Comparison of ENCODE assay signal across 8 cellular contexts in genomic region chr2:218567797-218568189, GRCh38. TPM values are rescaled to one million over a fixed set of nuclear protein-coding genes. Genes with fewer than 3 reads are reported as not detected.
A peak's percentile ranks its signal among the peaks of the same experiment; 100 is the strongest.
DNase-seq lines count a peak whose midpoint lies in the region; ATAC-seq, FAIRE-seq and TF ChIP-seq lines count a peak whose summit lies in the region.

No MANE protein-coding gene starts in this region.

- H3K4me1 ChIP-seq in BLaER1 treated with 17β-estradiol and CSF1 and Interleukin-3, amounts not matched to agents 10 nM and 100 nM, result peaks cover 33 to 44% (median 40%) of the 10 kb centered on the region in 10 experiments
- H3K4me1 ChIP-seq in endothelial cell of umbilical vein (ENCODE audit: control insufficient read depth, extremely low read depth, insufficient read depth, low read length), result peaks cover 17% of the 10 kb centered on the region

- dilution Hi-C loops in endothelial cell of umbilical vein (cut with MboI; ENCODE audit: extremely low pct_ligation_motif_present, low sequenced_read_pairs), result loop anchor here (5.0 kb wide), 1 partner anchor 80 kb away; no protein-coding TSS in a partner anchor

- POLR2A ChIA-PET in endothelial cell of umbilical vein (lab: Charles Lee), result no interaction called here

- no peaks in the 10 kb centered on the region for H3K9me1 ChIP-seq in endothelial cell of umbilical vein (replicated peaks; ENCODE audit: control insufficient read depth, extremely low read depth, insufficient read depth, low read length)

- H3K4me3 ChIP-seq in BLaER1 treated with 17β-estradiol and CSF1 and Interleukin-3, amounts not matched to agents 10 nM and 100 nM, result peak overlapping the region; percentile 79 to 95 (median 86)
- peak overlapping the region; percentile 58 to 81 (median 70) for H3K4me3 ChIP-seq in endothelial cell of umbilical vein (replicated peaks in 1 of 3; ENCODE audit: insufficient read depth in 1 of 3, low read depth in 1 of 3, low read length in 3 of 3)

- H3K9me3 Mint-ChIP-seq in neural crest cell, result no peaks in the 10 kb centered on the region

- H3K79me2 ChIP-seq in endothelial cell of umbilical vein (ENCODE audit: control insufficient read depth, insufficient read depth, low read length), result peaks cover 57% of the 10 kb centered on the region

- peaks cover 26 to 64% (median 49%) of the 10 kb centered on the region in 11 experiments for H3K36me3 ChIP-seq in BLaER1 treated with 17β-estradiol and CSF1 and Interleukin-3, amounts not matched to agents 10 nM and 100 nM
- H3K36me3 ChIP-seq in endothelial cell of umbilical vein (ENCODE audit: control insufficient read depth in 2 of 2, extremely low read depth in 1 of 2, insufficient read depth in 2 of 2, low read length in 2 of 2), result peaks cover 3% of the 10 kb centered on the region in 2 experiments

- H3K27ac Mint-ChIP-seq in neural crest cell (ENCODE audit: unreplicated experiment), result peak overlapping the region; percentile 97

- in situ Hi-C loops in G401 (cut with HindIII; ENCODE audit: low sequenced_read_pairs), result no loop called here

- H3K4me3 Mint-ChIP-seq in neural crest cell, result peak overlapping the region; percentile 93

- H3K9ac ChIP-seq in BLaER1 treated with 17β-estradiol and CSF1 and Interleukin-3, amounts not matched to agents 10 nM and 100 nM, result peak overlapping the region; percentile 89 to 98 (median 95)
- peak overlapping the region; percentile 85 for H3K9ac ChIP-seq in endothelial cell of umbilical vein (replicated peaks; ENCODE audit: extremely low read depth, insufficient read depth, low read length)

- TF ChIP-seq CTCF in endothelial cell of umbilical vein (IDR thresholded peaks at IDR 0.05; ENCODE audit: extremely low read depth in 1 of 2, insufficient read depth in 1 of 2, low read depth in 1 of 2, low read length in 2 of 2) (no peak), neural crest cell (conservative IDR thresholded peaks at IDR 0.05) (no peak)

- H3K27me3 ChIP-seq in BLaER1 treated with 17β-estradiol and CSF1 and Interleukin-3, amounts not matched to agents 10 nM and 100 nM, result no peaks in the 10 kb centered on the region
- H3K27me3 ChIP-seq in endothelial cell of umbilical vein (ENCODE audit: control insufficient read depth in 2 of 2, insufficient read depth in 2 of 2, low read length in 2 of 2), result no peaks in the 10 kb centered on the region

- FAIRE-seq in endothelial cell of umbilical vein (lab: Jason Lieb, UNC), result no peak

- no peaks in the 10 kb centered on the region for H3K9me3 ChIP-seq in BLaER1 treated with 17β-estradiol and CSF1 and Interleukin-3, amounts not matched to agents 10 nM and 100 nM (replicated peaks in 1 of 11)
- no peaks in the 10 kb centered on the region for H3K9me3 ChIP-seq in endothelial cell of umbilical vein (replicated peaks; ENCODE audit: control insufficient read depth, insufficient read depth, low read length)

- H3K4me1 Mint-ChIP-seq in neural crest cell, result peaks cover 46% of the 10 kb centered on the region

- peak; percentile 30 for ATAC-seq in GM18873 (IDR thresholded peaks at IDR 0.05; ENCODE audit: low FRiP score, unreplicated experiment)
- ATAC-seq in HG03103 (IDR thresholded peaks at IDR 0.05; ENCODE audit: low read depth, unreplicated experiment), result peak; percentile 30

- H2AFZ ChIP-seq in endothelial cell of umbilical vein (ENCODE audit: low read depth, low read length), result peak overlapping the region; percentile 93

- TSS peak; percentile 35 for BruUV-seq in endothelial cell of umbilical vein (replicated peaks; lab: Mats Ljungman, UMichigan)

- DNase-seq in T follicular helper cell (ENCODE audit: low read depth) (peak; percentile 73), endothelial cell of umbilical vein (ENCODE audit: low read depth, low spot score) (no peak), neural crest cell (ENCODE audit: low read depth, low spot score) (no peak), 8988T (no peak), G401 (ENCODE audit: low spot score) (no peak)

- no peaks in the 10 kb centered on the region for H3K27me3 Mint-ChIP-seq in neural crest cell (ENCODE audit: low read depth)

- H4K20me1 ChIP-seq in BLaER1 treated with 17β-estradiol and CSF1 and Interleukin-3, amounts not matched to agents 10 nM and 100 nM, result peaks cover 8 to 50% (median 33%) of the 10 kb centered on the region in 11 experiments; a peak in 21 of 22 replicates
- no peaks in the 10 kb centered on the region for H4K20me1 ChIP-seq in endothelial cell of umbilical vein (replicated peaks; ENCODE audit: control insufficient read depth, extremely low read depth, insufficient read depth, low read length)

- TF ChIP-seq POLR2A in endothelial cell of umbilical vein (IDR thresholded peaks at IDR 0.05; ENCODE audit: low read depth, low read length), result no peak

- no peaks in the 10 kb centered on the region for H3K36me3 Mint-ChIP-seq in neural crest cell (ENCODE audit: low read depth)

- H3K4me2 ChIP-seq in BLaER1 treated with 17β-estradiol and CSF1 and Interleukin-3, amounts not matched to agents 10 nM and 100 nM, result peak overlapping the region; percentile 82 to 96 (median 88)
- H3K4me2 ChIP-seq in endothelial cell of umbilical vein (ENCODE audit: insufficient read depth, low read length), result peak overlapping the region; percentile 89

- intact Hi-C loops in endothelial cell of umbilical vein (cut with micrococcal nuclease), result loop anchor here (1.0 to 10.0 kb wide), 9 partner anchors 65 to 817 kb away; partner anchors contain the start of genes AAMP, CNPPD1, CTDSP1 and DNPEP

- peak overlapping the region; percentile 80 to 98 (median 94) for H3K27ac ChIP-seq in BLaER1 treated with 17β-estradiol and CSF1 and Interleukin-3, amounts not matched to agents 10 nM and 100 nM
- peak overlapping the region; percentile 77 for H3K27ac ChIP-seq in endothelial cell of umbilical vein (ENCODE audit: insufficient read depth, low read depth, low read length)

- CTCF ChIA-PET in endothelial cell of umbilical vein (lab: Charles Lee), result interaction anchor here (1.0 to 1.1 kb wide), 2 partner anchors 18 to 82 kb away, joined by 3 read pairs; no protein-coding TSS in a partner anchor

TF ChIP-seq in endothelial cell of umbilical vein, 7 proteins besides CTCF, POLR2A, EP300 and RAD21:
- TF ChIP-seq EZH2 (IDR thresholded peaks at IDR 0.05; ENCODE audit: borderline replicate concordance, low read depth, low read length, severe bottlenecking), result no peak
- TF ChIP-seq JUN (IDR thresholded peaks at IDR 0.05; ENCODE audit: borderline replicate concordance, insufficient read depth, insufficient read length, low read depth), result no peak
- TF ChIP-seq, protein P1, sequence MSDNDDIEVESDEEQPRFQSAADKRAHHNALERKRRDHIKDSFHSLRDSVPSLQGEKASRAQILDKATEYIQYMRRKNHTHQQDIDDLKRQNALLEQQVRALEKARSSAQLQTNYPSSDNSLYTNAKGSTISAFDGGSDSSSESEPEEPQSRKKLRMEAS (IDR thresholded peaks at IDR 0.05; ENCODE audit: insufficient read depth, insufficient read length), result no peak
- TF ChIP-seq FOS (IDR thresholded peaks at IDR 0.05; ENCODE audit: borderline replicate concordance, insufficient read depth, low read length), result no peak
- TF ChIP-seq GATA2 (IDR thresholded peaks at IDR 0.05; ENCODE audit: insufficient read depth, insufficient read length, low read depth, low read length), result no peak
- TF ChIP-seq MYC (IDR thresholded peaks at IDR 0.05; ENCODE audit: low read depth, low read length), result no peak
- no peak for TF ChIP-seq POLR2AphosphoS5 (IDR thresholded peaks at IDR 0.05; ENCODE audit: insufficient read depth, low read depth, low read length)

RNA-seq across cellular contexts. Expression of gene USP37, which starts 0.4 kb away (rescaled TPM):
- 13.1 and 14.4 TPM in 2 replicates for total RNA-seq in endothelial cell of umbilical vein
- polyA plus RNA-seq in endothelial cell of umbilical vein, result 1.3 and 1.9 TPM in 2 replicates
- 1.9 and 2.2 TPM in 2 replicates for polyA plus RNA-seq in endothelial cell of umbilical vein (2011; cell fraction: cytosol; rRNA removed)
- polyA plus RNA-seq in endothelial cell of umbilical vein (2011; cell fraction: nucleus; rRNA removed), result 5.4 and 8.3 TPM in 2 replicates
- 4.2 and 4.4 TPM in 2 replicates for polyA plus RNA-seq in endothelial cell of umbilical vein (2012)
- polyA minus RNA-seq in endothelial cell of umbilical vein, result 11.6 and 14.0 TPM in 2 replicates
- 15.0 TPM for polyA minus RNA-seq in endothelial cell of umbilical vein (2011; cell fraction: cytosol; rRNA and poly(A)+ RNA removed)
- polyA minus RNA-seq in endothelial cell of umbilical vein (2011; cell fraction: nucleus; rRNA and poly(A)+ RNA removed), result 10.3 and 14.2 TPM in 2 replicates
- 27.0 and 29.1 TPM in 2 replicates for total RNA-seq in neural crest cell
- 10.7 and 25.6 TPM in 2 replicates for total RNA-seq in G401 (2014; rRNA removed; shearing (Covaris generic))

RNA-seq across cellular contexts. Expression of gene CNOT9, which starts 0.8 kb away (rescaled TPM):
- total RNA-seq in endothelial cell of umbilical vein (63.2 and 68.9 TPM in 2 replicates), neural crest cell (89.2 and 93.5 TPM in 2 replicates)
- polyA plus RNA-seq in endothelial cell of umbilical vein, result 53.2 and 57.3 TPM in 2 replicates
- 47.5 and 48.9 TPM in 2 replicates for polyA plus RNA-seq in endothelial cell of umbilical vein (2011; cell fraction: cytosol; rRNA removed)
- 73.5 and 73.7 TPM in 2 replicates for polyA plus RNA-seq in endothelial cell of umbilical vein (2011; cell fraction: nucleus; rRNA removed)
- 37.0 and 50.4 TPM in 2 replicates for polyA plus RNA-seq in endothelial cell of umbilical vein (2012)
- polyA minus RNA-seq in endothelial cell of umbilical vein, result 106 and 138 TPM in 2 replicates
- 61.2 TPM for polyA minus RNA-seq in endothelial cell of umbilical vein (2011; cell fraction: cytosol; rRNA and poly(A)+ RNA removed)
- polyA minus RNA-seq in endothelial cell of umbilical vein (2011; cell fraction: nucleus; rRNA and poly(A)+ RNA removed), result 42.1 and 66.8 TPM in 2 replicates
- 85.2 and 92.8 TPM in 2 replicates for total RNA-seq in G401 (2014; rRNA removed; shearing (Covaris generic))

RNA-seq across cellular contexts. Expression of gene PLCD4, which starts 39.9 kb away (rescaled TPM):
- total RNA-seq in endothelial cell of umbilical vein, result 1.4 and 3.1 TPM in 2 replicates
- polyA plus RNA-seq in endothelial cell of umbilical vein, result 2.2 and 2.3 TPM in 2 replicates
- 2.0 TPM in 2 replicates for polyA plus RNA-seq in endothelial cell of umbilical vein (2011; cell fraction: cytosol; rRNA removed)
- 16.6 and 19.5 TPM in 2 replicates for polyA plus RNA-seq in endothelial cell of umbilical vein (2011; cell fraction: nucleus; rRNA removed)
- polyA plus RNA-seq in endothelial cell of umbilical vein (2012), result 4.6 and 5.1 TPM in 2 replicates
- 4.6 and 9.1 TPM in 2 replicates for polyA minus RNA-seq in endothelial cell of umbilical vein
- not detected for polyA minus RNA-seq in endothelial cell of umbilical vein (2011; cell fraction: cytosol; rRNA and poly(A)+ RNA removed)
- polyA minus RNA-seq in endothelial cell of umbilical vein (2011; cell fraction: nucleus; rRNA and poly(A)+ RNA removed), result 2.9 and 3.7 TPM in 2 replicates
- 0.37 and 1.1 TPM in 2 replicates for total RNA-seq in neural crest cell
- 1.2 and 1.3 TPM in 2 replicates for total RNA-seq in G401 (2014; rRNA removed; shearing (Covaris generic))
